In the genomic region with DNA sequence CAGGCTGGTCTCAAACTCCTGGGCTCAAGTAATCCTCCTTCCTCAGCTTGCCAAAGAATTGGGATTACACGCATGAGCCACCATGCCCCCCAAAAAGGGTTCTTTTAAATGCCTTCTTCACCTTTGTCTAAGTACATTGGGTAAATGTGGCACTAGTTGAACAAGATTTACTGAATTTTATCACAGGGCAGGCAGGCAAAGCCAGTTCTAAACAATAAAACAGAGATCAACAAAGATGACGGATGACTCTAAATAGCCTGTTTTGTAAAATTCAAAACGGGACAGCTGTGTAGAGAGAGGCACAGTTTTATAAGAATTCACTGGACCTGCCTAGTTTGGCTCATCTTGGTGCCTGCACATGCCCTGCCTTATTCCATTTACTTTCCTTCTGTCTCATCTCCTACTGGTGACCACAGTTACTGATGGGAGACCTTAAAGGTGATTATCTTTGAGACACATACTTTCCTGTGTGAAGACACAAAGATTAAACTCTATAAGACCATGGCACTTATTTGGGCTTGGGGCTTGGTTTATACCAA, we compare ENCODE assay signal across 14 cellular contexts.
A peak's percentile ranks its signal among the peaks of the same experiment; 100 is the strongest.
DNase-seq lines count a peak whose midpoint lies in the region; ATAC-seq and TF ChIP-seq lines count a peak whose summit lies in the region.
"Had no signal": no experiment of that assay in that cellular context is flagged by ENCODE, and none has a peak within 500 bp of the region (broad histone marks: within the 10 kb centered on the region; RNA-seq: fewer than 3 reads in every experiment).

No MANE protein-coding gene starts in this region.

- no peak overlapping the region for H3K9ac ChIP-seq in stomach smooth muscle (ENCODE audit: low read length in 2 of 2)

- peaks cover 7 to 12% of the 10 kb centered on the region in 2 donors for H3K4me1 ChIP-seq in lung (ENCODE audit: control insufficient read depth in 2 of 2, insufficient read depth in 2 of 2, low read length in 2 of 2)
- H3K4me1 ChIP-seq in stomach smooth muscle (ENCODE audit: control insufficient read depth, insufficient read depth, low read length) = peaks cover 48% of the 10 kb centered on the region

- H3K36me3 ChIP-seq in lung (ENCODE audit: control insufficient read depth in 2 of 2, insufficient read depth in 2 of 2, low read length in 2 of 2) (no peaks in the 10 kb centered on the region), stomach smooth muscle (ENCODE audit: control insufficient read depth in 2 of 2, insufficient read depth in 2 of 2, low read length in 2 of 2) (no peaks in the 10 kb centered on the region)

- no peak for TF ChIP-seq CTCF in LNCaP clone FGC (IDR thresholded peaks at IDR 0.05; ENCODE audit: control insufficient read depth, extremely low read depth, insufficient read depth)
- TF ChIP-seq CTCF in lung (IDR thresholded peaks at IDR 0.05; ENCODE audit: control extremely low read depth, extremely low read depth) = no peak

- H3K27ac ChIP-seq in angular gyrus (ENCODE audit: low read depth, low read length) (peak overlapping the region; percentile 91), lung (ENCODE audit: low read depth in 1 of 2, low read length in 1 of 2) (peak overlapping the region; percentile 3 to 75), stomach smooth muscle (ENCODE audit: low read length) (peak overlapping the region; percentile 95)

- peak; percentile 7 for DNase-seq in LNCaP clone FGC (ENCODE audit: low read depth)
- no peak for DNase-seq in lung (ENCODE audit: low spot score)
- no peak for DNase-seq in activated CD4-positive, alpha-beta T cell treated with anti-CD3 and anti-CD28 coated beads, Interleukin-2, amount 50 U/mL, for 4 hours
- no peak for DNase-seq in GM19238 (ENCODE audit: insufficient read length, low spot score)
- DNase-seq: activated CD4-positive, alpha-beta T cell treated with anti-CD3 and anti-CD28 coated beads for 1 hour; foreskin fibroblast; naive thymus-derived CD4-positive, alpha-beta T cell; NCI-H1417; NCI-H345; stimulated activated naive CD8-positive, alpha-beta T cell treated with anti-CD3 and anti-CD28 coated beads, Interleukin-15, amount 100 ng/mL, for 72 hours had no signal

- 55 to 70% methylated on average over 3 of the region's 3 CpGs for WGBS in lung, 2 donors

- H3K9me3 ChIP-seq in lung (ENCODE audit: control insufficient read depth in 2 of 2, insufficient read depth in 1 of 2, low read length in 1 of 2) (no peaks in the 10 kb centered on the region), stomach smooth muscle (ENCODE audit: control insufficient read depth in 2 of 2, low read length in 2 of 2) (no peaks in the 10 kb centered on the region)

- H3K27me3 ChIP-seq in lung (ENCODE audit: control insufficient read depth, insufficient read depth) (no peaks in the 10 kb centered on the region), stomach smooth muscle (ENCODE audit: control insufficient read depth in 1 of 2, insufficient read depth in 2 of 2, low read length in 2 of 2) (no peaks in the 10 kb centered on the region)

- ATAC-seq in lung (ENCODE audit: insufficient read depth, low FRiP score) = no peak
- ATAC-seq in GM18873 (IDR thresholded peaks at IDR 0.05; ENCODE audit: low FRiP score, unreplicated experiment) = no peak
- ATAC-seq in HG02588 (IDR thresholded peaks at IDR 0.05; ENCODE audit: unreplicated experiment) = no peak
- ATAC-seq: naive thymus-derived CD4-positive, alpha-beta T cell; stimulated activated naive CD8-positive, alpha-beta T cell treated with anti-CD3 and anti-CD28 coated beads, Interleukin-15, amount 100 ng/mL, for 72 hours had no signal

- H3K4me3 ChIP-seq in LNCaP clone FGC (ENCODE audit: low read depth, low read length) = no peak overlapping the region
- H3K4me3 ChIP-seq in lung = no peak overlapping the region
- no peak overlapping the region for H3K4me3 ChIP-seq in stomach smooth muscle (ENCODE audit: low read length in 2 of 2)

Comparison
In these comparisons a context has a peak if more than half of its experiments do, and no peak if none do; other contexts are left out.
1. H3K27ac ChIP-seq: peak in every context shown above with its lines; median percentile 95 in stomach smooth muscle; 91 in angular gyrus; 39 in lung.